ENCODE assay signal across 8 cellular contexts in the genomic region with DNA sequence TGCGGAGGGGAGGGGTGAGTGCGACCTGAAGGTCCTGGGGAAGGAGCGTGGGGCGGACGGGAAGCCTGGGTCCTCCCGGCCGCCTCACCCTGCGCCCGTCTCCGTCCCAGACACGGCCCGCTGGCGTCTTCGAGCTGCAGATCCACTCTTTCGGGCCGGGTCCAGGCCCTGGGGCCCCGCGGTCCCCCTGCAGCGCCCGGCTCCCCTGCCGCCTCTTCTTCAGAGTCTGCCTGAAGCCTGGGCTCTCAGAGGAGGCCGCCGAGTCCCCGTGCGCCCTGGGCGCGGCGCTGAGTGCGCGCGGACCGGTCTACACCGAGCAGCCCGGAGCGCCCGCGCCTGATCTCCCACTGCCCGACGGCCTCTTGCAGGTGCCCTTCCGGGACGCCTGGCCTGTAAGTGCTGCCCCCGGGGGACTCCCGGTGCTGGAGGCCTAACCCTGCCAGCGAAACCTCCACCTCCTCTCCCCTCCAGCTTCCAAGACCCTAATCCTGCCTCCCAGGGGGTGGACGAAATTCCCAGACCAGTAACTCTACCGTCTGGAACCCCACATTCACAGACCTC. TPM values are rescaled to one million over a fixed set of nuclear protein-coding genes. Genes with fewer than 3 reads are reported as not detected.
DNase-seq lines count a peak whose midpoint lies in the region; ATAC-seq and TF ChIP-seq lines count a peak whose summit lies in the region.

No MANE protein-coding gene starts in this region.

- intact Hi-C loops in ovary (cut with DNase I), result no loop called here

- no peak overlapping the region for H3K27ac ChIP-seq in coronary artery
- no peak overlapping the region for H3K27ac ChIP-seq in osteoblast (ENCODE audit: low read depth, low read length)
- H3K27ac ChIP-seq in ovary, result no peak overlapping the region

- peak; percentile 29 for DNase-seq in NCI-H1436 (lab: John Stamatoyannopoulos, UW)
- no peak for DNase-seq in NCI-H1436 treated with DMSO at 0.1 percent for 48 hours (lab: John Stamatoyannopoulos, UW)
- peak; percentile 79 for DNase-seq in NCI-H2227 treated with DMSO at 0.1 percent for 48 hours (lab: John Stamatoyannopoulos, UW)
- DNase-seq in coronary artery (ENCODE audit: low spot score), result no peak
- peak; percentile 68 for DNase-seq in osteoblast (ENCODE audit: insufficient read length, low spot score, missing footprints)
- no peak for DNase-seq in ovary
- no peak for DNase-seq in GOT3 (lab: John Stamatoyannopoulos, UW)

- no peak overlapping the region for H3K4me2 ChIP-seq in osteoblast (ENCODE audit: insufficient read depth, low read length)

- TF ChIP-seq CTCF in coronary artery (IDR thresholded peaks at IDR 0.05), result no peak
- no peak for TF ChIP-seq CTCF in osteoblast (IDR thresholded peaks at IDR 0.05; ENCODE audit: extremely low read depth, low read depth, low read length)
- TF ChIP-seq CTCF in ovary (IDR thresholded peaks at IDR 0.05), result no peak

- H3K4me1 ChIP-seq in osteoblast (ENCODE audit: insufficient read depth, low read length) (peaks cover 5% of the 10 kb centered on the region), ovary (ENCODE audit: insufficient read depth) (no peaks in the 10 kb centered on the region)

- H3K4me3 ChIP-seq in coronary artery (peak overlapping the region; percentile 47), osteoblast (ENCODE audit: insufficient read depth, low read length) (no peak overlapping the region), ovary (no peak overlapping the region)

- H3K79me2 ChIP-seq in osteoblast (ENCODE audit: insufficient read depth, low read length), result no peaks in the 10 kb centered on the region

- ATAC-seq in GM18861 (IDR thresholded peaks at IDR 0.05; ENCODE audit: unreplicated experiment), result no peak

- no peaks in the 10 kb centered on the region for H3K36me3 ChIP-seq in osteoblast (ENCODE audit: insufficient read depth, low read length)
- H3K36me3 ChIP-seq in ovary, result no peaks in the 10 kb centered on the region

- H2AFZ ChIP-seq in osteoblast (ENCODE audit: low read length), result no peak overlapping the region

- no peak for TF ChIP-seq POLR2A in ovary (IDR thresholded peaks at IDR 0.05)

- TF ChIP-seq EP300 in ovary (IDR thresholded peaks at IDR 0.05), result no peak

- H4K20me1 ChIP-seq in osteoblast (ENCODE audit: insufficient read depth, low read length), result no peaks in the 10 kb centered on the region

- no peaks in the 10 kb centered on the region for H3K9me3 ChIP-seq in osteoblast (ENCODE audit: low read depth, low read length)
- H3K9me3 ChIP-seq in ovary, result no peaks in the 10 kb centered on the region

- WGBS in ovary, 3 donors, result 0 to 2% (median 1%) methylated on average over 42 to 46 of the region's 46 CpGs

- H3K27me3 ChIP-seq in osteoblast (ENCODE audit: insufficient read depth, low read length) (peaks cover 57% of the 10 kb centered on the region), ovary (peaks cover 4% of the 10 kb centered on the region)

RNA-seq across cellular contexts. Expression of gene DLL3, which starts 0.4 kb away (rescaled TPM):
- total RNA-seq in osteoblast (under 0.01 TPM in 1 of 2 replicates, not detected in the other), ovary (under 1 TPM in 3 of 7 donors, not detected in 4; 0.10 to 0.33 (median 0.24) TPM)
- under 1 TPM; 0.10 to 0.22 TPM for polyA plus RNA-seq in ovary

RNA-seq across cellular contexts. Expression of gene SELENOV, which starts 15.8 kb away (rescaled TPM):
- total RNA-seq in osteoblast (not detected in 2 replicates), ovary (under 1 TPM in 1 of 7 donors, not detected in 6; 0.27 TPM)
- polyA plus RNA-seq in ovary, result under 1 TPM in 1 of 2 donors, not detected in 1; 0.39 TPM

RNA-seq across cellular contexts. Expression of gene TIMM50, which starts 18.5 kb away (rescaled TPM):
- total RNA-seq in osteoblast (29.8 and 36.9 TPM in 2 replicates), ovary (10 to 100 TPM; 31.5 to 59.9 (median 51.4) TPM)
- polyA plus RNA-seq in ovary, result 10 to 100 TPM; 41.2 to 48.3 TPM

RNA-seq across cellular contexts. Expression of gene EID2B, which starts 33.5 kb away (rescaled TPM):
- total RNA-seq in osteoblast (4.7 and 5.1 TPM in 2 replicates), ovary (1 to 10 TPM; 3.1 to 7.0 (median 6.2) TPM)
- polyA plus RNA-seq in ovary, result 1 to 10 TPM; 2.3 to 7.5 TPM

RNA-seq across cellular contexts. Expression of gene EID2, which starts 40.8 kb away (rescaled TPM):
- 8.3 TPM in 2 replicates for total RNA-seq in osteoblast
- total RNA-seq in ovary, result 10 to 100 TPM in 5 of 7 donors, 1 to 10 TPM in 2; 6.9 to 17.0 (median 13.1) TPM
- polyA plus RNA-seq in ovary, result 10 to 100 TPM; 10.5 to 13.5 TPM

Comparison
In these comparisons a context has a peak if more than half of its experiments do, and no peak if none do; other contexts are left out.
1. DNase-seq: peak in NCI-H1436 (single experiment), NCI-H2227 treated with DMSO at 0.1 percent for 48 hours (single experiment) and osteoblast (single experiment); none in NCI-H1436 treated with DMSO at 0.1 percent for 48 hours (single experiment), coronary artery (single experiment), ovary (0 of 5) and GOT3 (single experiment).